In genomic region chr5:180806351-180807011, GRCh38 we compare ENCODE assay signal across 8 cellular contexts. TPM values are rescaled to one million over a fixed set of nuclear protein-coding genes. Genes with fewer than 3 reads are reported as not detected.
DNase-seq lines count a peak whose midpoint lies in the region; ATAC-seq, FAIRE-seq and TF ChIP-seq lines count a peak whose summit lies in the region.

No MANE protein-coding gene starts in this region.

- H3K4me1 ChIP-seq in kidney (ENCODE audit: control insufficient read depth in 1 of 2, insufficient read depth in 1 of 2, low read depth in 1 of 2, low read length in 2 of 2) (peaks cover 30 to 53% of the 10 kb centered on the region in 2 donors), suprapubic skin (peaks cover 80% of the 10 kb centered on the region)

- DNase-seq in T-helper 1 cell: no peak
- no peak for DNase-seq in activated T-cell treated with anti-CD3 and anti-CD28 coated beads, Interleukin-2, amount 50 U/mL, for 72 hours
- peak; percentile 36 for DNase-seq in kidney
- peak in 1 of 2 donors; percentile 72 for DNase-seq in suprapubic skin (ENCODE audit: low spot score in 2 of 2)

- no peak for TF ChIP-seq POLR2A in suprapubic skin (IDR thresholded peaks at IDR 0.05)

- TF ChIP-seq EP300 in suprapubic skin (IDR thresholded peaks at IDR 0.05): no peak

- peaks cover 30% of the 10 kb centered on the region for H3K36me3 Mint-ChIP-seq in T-helper 1 cell treated with Interleukin-12 subunit alpha and Interleukin-12 subunit beta and Interleukin-4 antibody, amounts not matched to agents 30 μg/mL and 1 μg/mL, for 36 hours (ENCODE audit: low read depth)
- peaks cover 3 to 8% of the 10 kb centered on the region in 2 donors for H3K36me3 Mint-ChIP-seq in activated T-cell treated with anti-CD3 and anti-CD28 coated beads, Interleukin-2, amount 50 U/mL, for 72 hours (ENCODE audit: insufficient read depth in 2 of 2)

- peak overlapping the region; percentile 88 for H3K27ac Mint-ChIP-seq in T-helper 1 cell treated with Interleukin-12 subunit alpha and Interleukin-12 subunit beta and Interleukin-4 antibody, amounts not matched to agents 30 μg/mL and 1 μg/mL, for 36 hours
- H3K27ac Mint-ChIP-seq in activated T-cell treated with anti-CD3 and anti-CD28 coated beads, Interleukin-2, amount 50 U/mL, for 72 hours: peak overlapping the region; percentile 98

- H3K9me3 ChIP-seq in kidney (ENCODE audit: control insufficient read depth in 1 of 2, low read length in 2 of 2) (no peaks in the 10 kb centered on the region), suprapubic skin (no peaks in the 10 kb centered on the region)

- intact Hi-C loops in kidney (cut with DNase I): no loop called here

- H3K4me1 Mint-ChIP-seq in T-helper 1 cell treated with Interleukin-12 subunit alpha and Interleukin-12 subunit beta and Interleukin-4 antibody, amounts not matched to agents 30 μg/mL and 1 μg/mL, for 36 hours (ENCODE audit: low read depth): peaks cover 60% of the 10 kb centered on the region
- H3K4me1 Mint-ChIP-seq in activated T-cell treated with anti-CD3 and anti-CD28 coated beads, Interleukin-2, amount 50 U/mL, for 72 hours (ENCODE audit: low read depth): peaks cover 70% of the 10 kb centered on the region

- no peaks in the 10 kb centered on the region for H3K27me3 Mint-ChIP-seq in T-helper 1 cell treated with Interleukin-12 subunit alpha and Interleukin-12 subunit beta and Interleukin-4 antibody, amounts not matched to agents 30 μg/mL and 1 μg/mL, for 36 hours (ENCODE audit: low read depth)
- no peaks in the 10 kb centered on the region for H3K27me3 Mint-ChIP-seq in activated T-cell treated with anti-CD3 and anti-CD28 coated beads, Interleukin-2, amount 50 U/mL, for 72 hours (ENCODE audit: low read depth)

- WGBS in suprapubic skin: 58% methylated on average over 9 of the region's 9 CpGs

- TF ChIP-seq CTCF in kidney (IDR thresholded peaks at IDR 0.05; ENCODE audit: borderline replicate concordance, extremely low read depth, insufficient read depth) (no peak), suprapubic skin (IDR thresholded peaks at IDR 0.05) (no peak)

- H3K4me3 Mint-ChIP-seq in T-helper 1 cell treated with Interleukin-12 subunit alpha and Interleukin-12 subunit beta and Interleukin-4 antibody, amounts not matched to agents 30 μg/mL and 1 μg/mL, for 36 hours: peak overlapping the region; percentile 86
- peak overlapping the region; percentile 63 to 79 for H3K4me3 Mint-ChIP-seq in activated T-cell treated with anti-CD3 and anti-CD28 coated beads, Interleukin-2, amount 50 U/mL, for 72 hours

- H3K27ac ChIP-seq in kidney (ENCODE audit: low read depth in 2 of 2, low read length in 2 of 2) (peak overlapping the region in 1 of 2 donors; percentile 26), suprapubic skin (peak overlapping the region; percentile 99)

- no peak for FAIRE-seq in kidney (lab: Jason Lieb, UNC)

- H3K4me3 ChIP-seq in kidney (ENCODE audit: low read length in 2 of 2) (peak overlapping the region; percentile 42 to 80), suprapubic skin (peak overlapping the region; percentile 58)

- H3K36me3 ChIP-seq in kidney (ENCODE audit: control insufficient read depth in 1 of 2, insufficient read depth in 2 of 2, low read length in 2 of 2): no peaks in the 10 kb centered on the region
- peaks cover 3% of the 10 kb centered on the region for H3K36me3 ChIP-seq in suprapubic skin

- peak overlapping the region in 1 of 2 donors; percentile 6 for H3K9ac ChIP-seq in kidney (ENCODE audit: low read length in 2 of 2)

- no peaks in the 10 kb centered on the region for H3K9me3 Mint-ChIP-seq in T-helper 1 cell treated with Interleukin-12 subunit alpha and Interleukin-12 subunit beta and Interleukin-4 antibody, amounts not matched to agents 30 μg/mL and 1 μg/mL, for 36 hours
- H3K9me3 Mint-ChIP-seq in activated T-cell treated with anti-CD3 and anti-CD28 coated beads, Interleukin-2, amount 50 U/mL, for 72 hours: no peaks in the 10 kb centered on the region

- no peak for ATAC-seq in activated T-cell treated with anti-CD3 and anti-CD28 coated beads, Interleukin-2, amount 50 U/mL, for 72 hours (replicated peaks in 1 of 2)
- ATAC-seq in HG03342 (IDR thresholded peaks at IDR 0.05; ENCODE audit: unreplicated experiment) (no peak), GM21737 (IDR thresholded peaks at IDR 0.05; ENCODE audit: unreplicated experiment) (no peak), GM18519 (IDR thresholded peaks at IDR 0.05; ENCODE audit: low FRiP score, unreplicated experiment) (no peak)

- no peaks in the 10 kb centered on the region for H3K27me3 ChIP-seq in suprapubic skin

RNA-seq across cellular contexts. Expression of gene MGAT1, which starts 3.9 kb away (rescaled TPM):
- total RNA-seq in activated T-cell treated with anti-CD3 and anti-CD28 coated beads, Interleukin-2, amount 50 U/mL, for 72 hours: 100 to 1,000 TPM; 102 to 109 TPM
- 132 TPM for total RNA-seq in kidney
- 73.3 TPM for polyA plus RNA-seq in kidney (ENCODE audit: insufficient read depth, low read depth, low replicate concordance)
- total RNA-seq in suprapubic skin: 100 to 1,000 TPM; 122 to 137 (median 125) TPM

RNA-seq across cellular contexts. Expression of gene ZFP62, which starts 54.6 kb away (rescaled TPM):
- total RNA-seq in activated T-cell treated with anti-CD3 and anti-CD28 coated beads, Interleukin-2, amount 50 U/mL, for 72 hours: 10 to 100 TPM; 22.8 to 34.9 TPM
- 30.7 TPM for total RNA-seq in kidney
- 16.2 TPM for polyA plus RNA-seq in kidney (ENCODE audit: insufficient read depth, low read depth, low replicate concordance)
- 10 to 100 TPM; 35.5 to 41.1 (median 39.1) TPM for total RNA-seq in suprapubic skin
